In the genomic region with DNA sequence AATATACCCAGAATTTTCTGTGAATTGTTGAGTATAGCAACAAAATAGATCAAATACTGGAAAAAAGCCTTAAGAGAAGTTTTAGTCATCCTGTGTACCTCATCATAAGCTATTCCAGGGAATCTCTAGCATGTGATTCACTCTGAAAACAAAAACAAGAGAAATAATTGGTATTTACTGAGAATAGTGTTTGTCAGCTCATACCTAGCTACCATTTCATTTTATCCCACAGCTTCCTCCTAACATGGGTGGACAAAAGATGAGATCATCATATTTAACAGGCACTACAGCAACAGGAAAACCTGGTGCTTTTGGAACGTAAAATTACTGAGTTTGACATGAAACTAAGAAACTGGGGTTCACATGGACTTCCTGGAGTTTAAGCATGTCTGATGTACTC, we compare ENCODE assay signal across 21 cellular contexts.
A peak's percentile ranks its signal among the peaks of the same experiment; 100 is the strongest.
DNase-seq lines count a peak whose midpoint lies in the region; ATAC-seq and TF ChIP-seq lines count a peak whose summit lies in the region.
"Had no signal": no experiment of that assay in that cellular context is flagged by ENCODE, and none has a peak within 500 bp of the region (broad histone marks: within the 10 kb centered on the region; RNA-seq: fewer than 3 reads in every experiment).

No MANE protein-coding gene starts in this region.

- no peaks in the 10 kb centered on the region for H3K9me2 ChIP-seq in HCT116 (ENCODE audit: insufficient read depth)

- no peak for ATAC-seq in HCT116
- ATAC-seq in GM19455 (IDR thresholded peaks at IDR 0.05; ENCODE audit: unreplicated experiment), result no peak
- ATAC-seq in activated CD8-positive, alpha-beta T cell treated with anti-CD3 and anti-CD28 coated beads, Interleukin-2, amount 10 ng/mL, durations not matched to agents 7 days and 5 days, result no peak
- ATAC-seq: A549, mucosa of descending colon had no signal

- intact Hi-C loops in A673 (cut with micrococcal nuclease; ENCODE audit: unreplicated experiment), result loop anchor here (10.0 kb wide), 1 partner anchor 757 kb away; a partner anchor contains a TSS
- intact Hi-C loops in HCT116 (cut with micrococcal nuclease), result loop anchor here (10.0 kb wide), 2 partner anchors 757 to 1217 kb away; a partner anchor contains a TSS

- no peak for TF ChIP-seq POLR2A in HCT116 (IDR thresholded peaks at IDR 0.05; ENCODE audit: borderline replicate concordance, extremely low read depth, insufficient read depth, insufficient read length)

- no peak for TF ChIP-seq RAD21 in HCT116 (IDR thresholded peaks at IDR 0.05; ENCODE audit: low read depth)

- H3K27ac ChIP-seq in A673 (ENCODE audit: low read depth, low read length, poor library complexity, severe bottlenecking) (peak overlapping the region; percentile 47), HCT116 (ENCODE audit: low read depth, low read length) (no peak overlapping the region)
- H3K27ac ChIP-seq: A549 had no signal

- no peaks in the 10 kb centered on the region for H3K4me1 Mint-ChIP-seq in activated CD8-positive, alpha-beta T cell treated with anti-CD3 and anti-CD28 coated beads, Interleukin-2, amount 10 ng/mL, durations not matched to agents 7 days and 5 days (ENCODE audit: low read depth)

- H3K4me1 ChIP-seq in A673 (ENCODE audit: insufficient read depth, low read length, poor library complexity, severe bottlenecking) (peaks cover 31% of the 10 kb centered on the region), HCT116 (ENCODE audit: control insufficient read depth in 1 of 2, insufficient read depth in 2 of 2, low read length in 2 of 2) (peaks cover 0 to 8% of the 10 kb centered on the region in 2 experiments; a peak in 1 of 4 replicates)

- POLR2A ChIA-PET in A673 (lab: Charles Lee; ENCODE audit: low non-redundant PET), result no interaction called here
- POLR2A ChIA-PET in HCT116 (lab: Charles Lee), result no interaction called here
- POLR2A ChIA-PET in activated CD8-positive, alpha-beta T cell treated with anti-CD3 and anti-CD28 coated beads, Interleukin-2, amount 10 ng/mL, durations not matched to agents 7 days and 5 days (lab: Charles Lee), result no interaction called here

- no peak overlapping the region for H3K27ac Mint-ChIP-seq in activated CD8-positive, alpha-beta T cell treated with anti-CD3 and anti-CD28 coated beads, Interleukin-2, amount 10 ng/mL, durations not matched to agents 7 days and 5 days
- H3K27ac Mint-ChIP-seq: activated naive CD4-positive, alpha-beta T cell treated with anti-CD3 and anti-CD28 coated beads, Interleukin-2, amount 50 U/mL, for 24 hours; CD14-positive monocyte; endodermal cell; type B pancreatic cell had no signal

- H3K4me3 ChIP-seq in A673 (ENCODE audit: low read depth, low read length, poor library complexity, severe bottlenecking) (no peak overlapping the region), HCT116 (replicated peaks in 1 of 2; ENCODE audit: low read depth in 1 of 2, low read length in 2 of 2) (no peak overlapping the region)
- H3K4me3 ChIP-seq: A549, mucosa of descending colon had no signal

- no peak overlapping the region for H3K4me2 ChIP-seq in HCT116 (ENCODE audit: low read length)
- H3K4me2 ChIP-seq: A549 had no signal

- no peaks in the 10 kb centered on the region for H3K36me3 Mint-ChIP-seq in activated CD8-positive, alpha-beta T cell treated with anti-CD3 and anti-CD28 coated beads, Interleukin-2, amount 10 ng/mL, durations not matched to agents 7 days and 5 days (ENCODE audit: low read depth)
- H3K36me3 Mint-ChIP-seq: activated naive CD4-positive, alpha-beta T cell treated with anti-CD3 and anti-CD28 coated beads, Interleukin-2, amount 50 U/mL, for 24 hours; CD14-positive monocyte; type B pancreatic cell had no signal

- H3K27me3 Mint-ChIP-seq in activated CD8-positive, alpha-beta T cell treated with anti-CD3 and anti-CD28 coated beads, Interleukin-2, amount 10 ng/mL, durations not matched to agents 7 days and 5 days (ENCODE audit: low read depth), result peaks cover 2% of the 10 kb centered on the region
- H3K27me3 Mint-ChIP-seq: activated naive CD4-positive, alpha-beta T cell treated with anti-CD3 and anti-CD28 coated beads, Interleukin-2, amount 50 U/mL, for 24 hours; type B pancreatic cell had no signal

- no peak overlapping the region for H3K9ac ChIP-seq in HCT116 (ENCODE audit: low read length)

- H3K4me3 Mint-ChIP-seq in activated CD8-positive, alpha-beta T cell treated with anti-CD3 and anti-CD28 coated beads, Interleukin-2, amount 10 ng/mL, durations not matched to agents 7 days and 5 days, result no peak overlapping the region
- H3K4me3 Mint-ChIP-seq: activated naive CD4-positive, alpha-beta T cell treated with anti-CD3 and anti-CD28 coated beads, Interleukin-2, amount 50 U/mL, for 24 hours; CD14-positive monocyte; endodermal cell; neural crest cell; type B pancreatic cell had no signal

- H3K36me3 ChIP-seq in A673 (ENCODE audit: insufficient read depth, low read length, poor library complexity, severe bottlenecking) (no peaks in the 10 kb centered on the region), HCT116 (ENCODE audit: control insufficient read depth in 1 of 2, insufficient read depth in 2 of 2, low read length in 2 of 2) (no peaks in the 10 kb centered on the region)

- no peak for TF ChIP-seq CTCF in A673 (conservative IDR thresholded peaks at IDR 0.05; ENCODE audit: low read depth, low read length)
- no peak for TF ChIP-seq CTCF in HCT116 (IDR thresholded peaks at IDR 0.05 in 2 of 3, conservative IDR thresholded peaks at IDR 0.05 in 1 of 3; ENCODE audit: borderline replicate concordance in 1 of 3, insufficient read depth in 1 of 3, low read depth in 2 of 3, low read length in 2 of 3)

- peak overlapping the region; percentile 50 for H2AFZ ChIP-seq in HCT116 (ENCODE audit: low read depth, low read length, poor library complexity, severe bottlenecking)

- H3K27me3 ChIP-seq in A673 (replicated peaks; ENCODE audit: insufficient read depth, low read depth, low read length, poor library complexity) (no peaks in the 10 kb centered on the region), HCT116 (ENCODE audit: insufficient read depth, low read length) (no peaks in the 10 kb centered on the region)

- H3K9me3 Mint-ChIP-seq in activated CD8-positive, alpha-beta T cell treated with anti-CD3 and anti-CD28 coated beads, Interleukin-2, amount 10 ng/mL, durations not matched to agents 7 days and 5 days (ENCODE audit: insufficient read depth), result no peaks in the 10 kb centered on the region
- H3K9me3 Mint-ChIP-seq: activated naive CD4-positive, alpha-beta T cell treated with anti-CD3 and anti-CD28 coated beads, Interleukin-2, amount 50 U/mL, for 24 hours; neural crest cell; type B pancreatic cell had no signal

- no peaks in the 10 kb centered on the region for H3K9me3 ChIP-seq in A673 (ENCODE audit: low read depth, low read length, poor library complexity, severe bottlenecking)
- H3K9me3 ChIP-seq in HCT116 (ENCODE audit: control insufficient read depth in 1 of 2, insufficient read depth in 1 of 2, low read depth in 1 of 2, low read length in 2 of 2), result no peaks in the 10 kb centered on the region
- H3K9me3 ChIP-seq: A549, mucosa of descending colon had no signal

- no peaks in the 10 kb centered on the region for H3K79me2 ChIP-seq in HCT116 (ENCODE audit: insufficient read depth, low read length)

- RAD21 ChIA-PET in HCT116 (lab: Charles Lee; ENCODE audit: low non-redundant PET in 1 of 2, low total read pairs in 2 of 2, uncharacterized antibody in 2 of 2, unreplicated experiment in 2 of 2), result no interaction called here

- DNase-seq in A673 (ENCODE audit: low spot score) (no peak), HCT116 (ENCODE audit: low read depth, low spot score) (no peak), amniotic epithelial cell (ENCODE audit: low read depth) (peak; percentile 24), iris pigment epithelial cell (ENCODE audit: low read depth) (peak; percentile 22), T1000 (lab: John Stamatoyannopoulos, UW) (no peak), mucosa of gallbladder (ENCODE audit: low spot score) (no peak)
- no peak for DNase-seq in activated CD8-positive, alpha-beta T cell treated with anti-CD3 and anti-CD28 coated beads, Interleukin-2, amount 10 ng/mL, durations not matched to agents 7 days and 5 days
- DNase-seq: endodermal cell, H7, head of caudate nucleus, mucosa of descending colon, NCI-H1092 treated with DMSO at 0.1 percent for 48 hours, NCI-H2107, NCI-H526, SW 1271 had no signal

- H4K20me1 ChIP-seq in HCT116 (ENCODE audit: insufficient read depth), result no peaks in the 10 kb centered on the region

- CTCF ChIA-PET in A673 (lab: Charles Lee), result no interaction called here
- CTCF ChIA-PET in HCT116 (lab: Charles Lee), result no interaction called here
- CTCF ChIA-PET in activated CD8-positive, alpha-beta T cell treated with anti-CD3 and anti-CD28 coated beads, Interleukin-2, amount 10 ng/mL, durations not matched to agents 7 days and 5 days (lab: Charles Lee), result interaction anchor here (1.3 kb wide), 1 partner anchor 786 kb away, joined by 3 read pairs; no protein-coding TSS in a partner anchor

- no TSS peak for BruUV-seq in A673 (replicated peaks; lab: Mats Ljungman, UMichigan)
- BruUV-seq in HCT116 (replicated peaks; lab: Mats Ljungman, UMichigan), result no TSS peak

TF ChIP-seq in HCT116, 20 proteins besides CTCF, POLR2A, EP300 and RAD21:
- no peak for TF ChIP-seq SIN3A (IDR thresholded peaks at IDR 0.05; ENCODE audit: low read depth)
- TF ChIP-seq EZH2 (IDR thresholded peaks at IDR 0.05), result no peak
- TF ChIP-seq EGR1 (IDR thresholded peaks at IDR 0.05; ENCODE audit: low read depth), result no peak
- TF ChIP-seq, protein P1, sequence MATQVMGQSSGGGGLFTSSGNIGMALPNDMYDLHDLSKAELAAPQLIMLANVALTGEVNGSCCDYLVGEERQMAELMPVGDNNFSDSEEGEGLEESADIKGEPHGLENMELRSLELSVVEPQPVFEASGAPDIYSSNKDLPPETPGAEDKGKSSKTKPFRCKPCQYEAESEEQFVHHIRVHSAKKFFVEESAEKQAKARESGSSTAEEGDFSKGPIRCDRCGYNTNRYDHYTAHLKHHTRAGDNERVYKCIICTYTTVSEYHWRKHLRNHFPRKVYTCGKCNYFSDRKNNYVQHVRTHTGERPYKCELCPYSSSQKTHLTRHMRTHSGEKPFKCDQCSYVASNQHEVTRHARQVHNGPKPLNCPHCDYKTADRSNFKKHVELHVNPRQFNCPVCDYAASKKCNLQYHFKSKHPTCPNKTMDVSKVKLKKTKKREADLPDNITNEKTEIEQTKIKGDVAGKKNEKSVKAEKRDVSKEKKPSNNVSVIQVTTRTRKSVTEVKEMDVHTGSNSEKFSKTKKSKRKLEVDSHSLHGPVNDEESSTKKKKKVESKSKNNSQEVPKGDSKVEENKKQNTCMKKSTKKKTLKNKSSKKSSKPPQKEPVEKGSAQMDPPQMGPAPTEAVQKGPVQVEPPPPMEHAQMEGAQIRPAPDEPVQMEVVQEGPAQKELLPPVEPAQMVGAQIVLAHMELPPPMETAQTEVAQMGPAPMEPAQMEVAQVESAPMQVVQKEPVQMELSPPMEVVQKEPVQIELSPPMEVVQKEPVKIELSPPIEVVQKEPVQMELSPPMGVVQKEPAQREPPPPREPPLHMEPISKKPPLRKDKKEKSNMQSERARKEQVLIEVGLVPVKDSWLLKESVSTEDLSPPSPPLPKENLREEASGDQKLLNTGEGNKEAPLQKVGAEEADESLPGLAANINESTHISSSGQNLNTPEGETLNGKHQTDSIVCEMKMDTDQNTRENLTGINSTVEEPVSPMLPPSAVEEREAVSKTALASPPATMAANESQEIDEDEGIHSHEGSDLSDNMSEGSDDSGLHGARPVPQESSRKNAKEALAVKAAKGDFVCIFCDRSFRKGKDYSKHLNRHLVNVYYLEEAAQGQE (IDR thresholded peaks at IDR 0.05; ENCODE audit: low read depth), result no peak
- no peak for TF ChIP-seq ZFX (IDR thresholded peaks at IDR 0.05)
TF ChIP-seq in HCT116: peak in this region for 0.

Comparison
In these comparisons a context has a peak if more than half of its experiments do, and no peak if none do; other contexts are left out.
1. DNase-seq: peak in amniotic epithelial cell (single experiment) and iris pigment epithelial cell (single experiment); none in A673 (single experiment), HCT116 (single experiment), T1000 (single experiment), activated CD8-positive, alpha-beta T cell treated with anti-CD3 and anti-CD28 coated beads, Interleukin-2, amount 10 ng/mL, durations not matched to agents 7 days and 5 days (single experiment) and mucosa of gallbladder (single experiment).